18 cellular contexts compared by ENCODE assay signal in genomic region chr5:7329712-7330111, GRCh38.
A peak's percentile ranks its signal among the peaks of the same experiment; 100 is the strongest.
DNase-seq lines count a peak whose midpoint lies in the region; ATAC-seq, FAIRE-seq and TF ChIP-seq lines count a peak whose summit lies in the region.
"Had no signal": no experiment of that assay in that cellular context is flagged by ENCODE, and none has a peak within 500 bp of the region (broad histone marks: within the 10 kb centered on the region; RNA-seq: fewer than 3 reads in every experiment).

No MANE protein-coding gene starts in this region.

- H3K27ac ChIP-seq in HEK293 (ENCODE audit: extremely low read depth, low read depth, low read length) = no peak overlapping the region
- H3K27ac ChIP-seq in RWPE2 (ENCODE audit: poor library complexity, severe bottlenecking) = no peak overlapping the region
- no peak overlapping the region for H3K27ac ChIP-seq in H1 (ENCODE audit: low read depth, low read length)

- no peak overlapping the region for H2BK5ac ChIP-seq in H1 (ENCODE audit: low read depth, low read length)

- no peak for FAIRE-seq in H1 (lab: Jason Lieb, UNC)
- FAIRE-seq: D721Med had no signal

- H3K79me2 ChIP-seq in H1 (ENCODE audit: control insufficient read depth in 1 of 2, insufficient read depth in 2 of 2, low read length in 2 of 2) = no peaks in the 10 kb centered on the region

- ATAC-seq in RWPE2 (ENCODE audit: low read depth) = peak; percentile 21; the same call in 1 of the 3 replicates
- no peak for ATAC-seq in activated CD8-positive, alpha-beta memory T cell treated with anti-CD3 and anti-CD28 coated beads, Interleukin-2, amount 10 ng/mL, durations not matched to agents 7 days and 5 days

- H3K4me1 ChIP-seq in HEK293 (ENCODE audit: control insufficient read depth, insufficient read depth, low read length) (no peaks in the 10 kb centered on the region), RWPE2 (ENCODE audit: insufficient read depth, poor library complexity, severe bottlenecking) (no peaks in the 10 kb centered on the region), H1 (replicated peaks in 1 of 4; ENCODE audit: control insufficient read depth in 3 of 4, insufficient read depth in 4 of 4, low read length in 3 of 4) (peaks cover 0 to 9% (median 4%) of the 10 kb centered on the region in 4 experiments; a peak in 4 of 7 replicates)

- H3K56ac ChIP-seq in H1 (replicated peaks; ENCODE audit: insufficient read length, low read depth, low read length) = no peak overlapping the region

- H3K27ac Mint-ChIP-seq in type B pancreatic cell = peak overlapping the region; percentile 32
- no peak overlapping the region for H3K27ac Mint-ChIP-seq in activated CD8-positive, alpha-beta memory T cell treated with anti-CD3 and anti-CD28 coated beads, Interleukin-2, amount 10 ng/mL, durations not matched to agents 7 days and 5 days
- no peak overlapping the region for H3K27ac Mint-ChIP-seq in endothelial cell (ENCODE audit: unreplicated experiment)
- no peak overlapping the region for H3K27ac Mint-ChIP-seq in immature natural killer cell
- H3K27ac Mint-ChIP-seq: H9 had no signal

- H2BK12ac ChIP-seq in H1 (ENCODE audit: low read depth, low read length) = no peak overlapping the region

- H3K4me3 ChIP-seq in HEK293 (ENCODE audit: low read depth, low read length) = no peak overlapping the region
- no peak overlapping the region for H3K4me3 ChIP-seq in RWPE2 (ENCODE audit: severe bottlenecking)
- H3K4me3 ChIP-seq in H1 (ENCODE audit: extremely low read depth in 1 of 4, insufficient read depth in 2 of 4, low read depth in 3 of 4, low read length in 4 of 4) = no peak overlapping the region

- peak overlapping the region; percentile 30 for H3K4me3 Mint-ChIP-seq in type B pancreatic cell
- H3K4me3 Mint-ChIP-seq in activated CD8-positive, alpha-beta memory T cell treated with anti-CD3 and anti-CD28 coated beads, Interleukin-2, amount 10 ng/mL, durations not matched to agents 7 days and 5 days = no peak overlapping the region
- H3K4me3 Mint-ChIP-seq in endothelial cell (ENCODE audit: unreplicated experiment) = no peak overlapping the region
- H3K4me3 Mint-ChIP-seq in immature natural killer cell = no peak overlapping the region
- H3K4me3 Mint-ChIP-seq: H9 had no signal

- CTCF ChIA-PET in HEK293 (lab: Yijun Ruan, JAX) (interaction anchor here (0.7 kb wide), 1 partner anchor 486 kb away, joined by 3 read pairs; no protein-coding TSS in a partner anchor), H1 (lab: Charles Lee; ENCODE audit: partially characterized antibody) (no interaction called here)
- CTCF ChIA-PET in activated CD8-positive, alpha-beta memory T cell treated with anti-CD3 and anti-CD28 coated beads, Interleukin-2, amount 10 ng/mL, durations not matched to agents 7 days and 5 days (lab: Charles Lee) = no interaction called here

- peaks cover 4% of the 10 kb centered on the region for H3K9me3 Mint-ChIP-seq in type B pancreatic cell
- no peaks in the 10 kb centered on the region for H3K9me3 Mint-ChIP-seq in activated CD8-positive, alpha-beta memory T cell treated with anti-CD3 and anti-CD28 coated beads, Interleukin-2, amount 10 ng/mL, durations not matched to agents 7 days and 5 days (ENCODE audit: low read depth)
- no peaks in the 10 kb centered on the region for H3K9me3 Mint-ChIP-seq in endothelial cell (ENCODE audit: unreplicated experiment)
- H3K9me3 Mint-ChIP-seq in immature natural killer cell = peaks cover 2 to 12% (median 7%) of the 10 kb centered on the region in 6 donors

- no peak for TF ChIP-seq EP300 in H1 (IDR thresholded peaks at IDR 0.05; ENCODE audit: borderline replicate concordance in 1 of 2, low read depth in 2 of 2, low read length in 2 of 2)

- no peak for DNase-seq in RWPE2 (ENCODE audit: low spot score)
- DNase-seq in H1 (ENCODE audit: low read depth in 1 of 2, low spot score in 2 of 2) = no peak
- DNase-seq in type B pancreatic cell (ENCODE audit: extremely low spot score, unreplicated experiment) = no peak
- no peak for DNase-seq in activated CD8-positive, alpha-beta memory T cell treated with anti-CD3 and anti-CD28 coated beads, Interleukin-2, amount 10 ng/mL, durations not matched to agents 7 days and 5 days
- DNase-seq in endothelial cell (ENCODE audit: low spot score) = no peak
- DNase-seq in immature natural killer cell = no peak
- DNase-seq: ACHN, C1 segment of cervical spinal cord, GDM1, H9, KG1, MV-4-11, NCI-H1694 treated with DMSO at 0.1 percent for 48 hours, NCI-H226, NCI-H524, RPMI8226 had no signal

- H4K91ac ChIP-seq in H1 (replicated peaks; ENCODE audit: insufficient read length, low read length) = no peak overlapping the region

- H4K5ac ChIP-seq in H1 (ENCODE audit: insufficient read length, low read depth, low read length) = no peak overlapping the region

- TF ChIP-seq CTCF in HEK293 (tag by site-specific recombination; IDR thresholded peaks at IDR 0.05) = no peak
- no peak for TF ChIP-seq CTCF in RWPE2 (IDR thresholded peaks at IDR 0.05; ENCODE audit: poor library complexity, severe bottlenecking)
- TF ChIP-seq CTCF in H1 (IDR thresholded peaks at IDR 0.05; ENCODE audit: control extremely low read depth in 1 of 3, insufficient read depth in 1 of 3, low read depth in 1 of 3, low read length in 3 of 3) = no peak
- no peak for TF ChIP-seq CTCF in type B pancreatic cell (conservative IDR thresholded peaks at IDR 0.05)
- TF ChIP-seq CTCF in endothelial cell (IDR thresholded peaks at IDR 0.05; ENCODE audit: unreplicated experiment) = no peak

- H3K27me3 ChIP-seq in RWPE2 (ENCODE audit: insufficient read depth, poor library complexity, severe bottlenecking) = no peaks in the 10 kb centered on the region
- no peaks in the 10 kb centered on the region; a peak in 1 of 7 replicates for H3K27me3 ChIP-seq in H1 (replicated peaks in 1 of 4; ENCODE audit: control insufficient read depth in 3 of 4, extremely low read depth in 1 of 4, insufficient read depth in 3 of 4, low read length in 3 of 4)

- no peak overlapping the region for H3K9ac ChIP-seq in H1 (replicated peaks in 1 of 4; ENCODE audit: extremely low read depth in 1 of 4, low read depth in 3 of 4, low read length in 3 of 4)

- H2AFZ ChIP-seq in H1 (ENCODE audit: low read length) = no peak overlapping the region

- peaks cover 4% of the 10 kb centered on the region for H3K27me3 Mint-ChIP-seq in type B pancreatic cell
- no peaks in the 10 kb centered on the region for H3K27me3 Mint-ChIP-seq in activated CD8-positive, alpha-beta memory T cell treated with anti-CD3 and anti-CD28 coated beads, Interleukin-2, amount 10 ng/mL, durations not matched to agents 7 days and 5 days
- H3K27me3 Mint-ChIP-seq in endothelial cell (ENCODE audit: unreplicated experiment) = no peaks in the 10 kb centered on the region
- peaks cover 2 to 6% (median 2%) of the 10 kb centered on the region in 3 donors for H3K27me3 Mint-ChIP-seq in immature natural killer cell (ENCODE audit: low read depth in 3 of 3)

- no peak overlapping the region for H3K4me2 ChIP-seq in H1 (ENCODE audit: insufficient read depth in 1 of 2, low read depth in 2 of 2, low read length in 2 of 2)

- H3K4ac ChIP-seq in H1 (replicated peaks; ENCODE audit: insufficient read length, low read depth, low read length) = no peak overlapping the region

- no peaks in the 10 kb centered on the region for H3K79me1 ChIP-seq in H1 (ENCODE audit: low read depth, low read length)

- H3K23me2 ChIP-seq in H1 (ENCODE audit: low read depth, low read length) = no peaks in the 10 kb centered on the region; the same call in 1 of the 2 replicates

- no peak overlapping the region for H2BK120ac ChIP-seq in H1 (replicated peaks; ENCODE audit: low read depth, low read length)

- peak overlapping the region; percentile 57; the same call in 1 of the 2 replicates for H2AK5ac ChIP-seq in H1 (ENCODE audit: low read depth, low read length)

- H3K36me3 Mint-ChIP-seq in type B pancreatic cell (no peaks in the 10 kb centered on the region), endothelial cell (ENCODE audit: low read depth, unreplicated experiment) (no peaks in the 10 kb centered on the region), immature natural killer cell (peaks cover 0 to 4% (median 0%) of the 10 kb centered on the region in 3 donors)
- H3K36me3 Mint-ChIP-seq in activated CD8-positive, alpha-beta memory T cell treated with anti-CD3 and anti-CD28 coated beads, Interleukin-2, amount 10 ng/mL, durations not matched to agents 7 days and 5 days = no peaks in the 10 kb centered on the region

- H4K20me1 ChIP-seq in H1 (replicated peaks in 1 of 2; ENCODE audit: control insufficient read depth in 1 of 2, insufficient read depth in 2 of 2, low read length in 2 of 2) = no peaks in the 10 kb centered on the region

- no peak for TF ChIP-seq RAD21 in H1 (IDR thresholded peaks at IDR 0.05 in 1 of 2, conservative IDR thresholded peaks at IDR 0.05 in 1 of 2; ENCODE audit: low read depth in 2 of 2, low read length in 2 of 2)

- H3K14ac ChIP-seq in H1 (ENCODE audit: insufficient read length) = no peak overlapping the region

- no peak overlapping the region for H2BK15ac ChIP-seq in H1 (ENCODE audit: low read length)

- 87% methylated on average over 3 of the region's 3 CpGs; no CpG with 5 or more reads in 1 of the 2 experiments for WGBS in H1 (ENCODE audit: extremely low coverage in 1 of 2, insufficient coverage in 1 of 2, insufficient read length in 1 of 2, insufficient replicate concordance in 2 of 2, low coverage in 1 of 2, low lambda C conversion rate in 2 of 2, missing lambda C conversion rate in 1 of 2), 2 experiments

- H3K4me1 Mint-ChIP-seq in type B pancreatic cell (ENCODE audit: unreplicated experiment) (peaks cover 32% of the 10 kb centered on the region), endothelial cell (ENCODE audit: unreplicated experiment) (no peaks in the 10 kb centered on the region), immature natural killer cell (no peaks in the 10 kb centered on the region)
- H3K4me1 Mint-ChIP-seq in activated CD8-positive, alpha-beta memory T cell treated with anti-CD3 and anti-CD28 coated beads, Interleukin-2, amount 10 ng/mL, durations not matched to agents 7 days and 5 days = no peaks in the 10 kb centered on the region

- no peak overlapping the region for H3K18ac ChIP-seq in H1 (ENCODE audit: extremely low read depth, low read length)

- no peak for TF ChIP-seq POLR2A in H1 (IDR thresholded peaks at IDR 0.05; ENCODE audit: control extremely low read depth in 1 of 2, low read depth in 2 of 2, low read length in 2 of 2)

- H2BK20ac ChIP-seq in H1 (ENCODE audit: low read length) = peak overlapping the region; percentile 83; the same call in 1 of the 2 replicates

- POLR2A ChIA-PET in HEK293 (lab: Yijun Ruan, JAX) (no interaction called here), H1 (lab: Charles Lee; ENCODE audit: partially characterized antibody) (no interaction called here)

- H3K36me3 ChIP-seq in HEK293 (ENCODE audit: control insufficient read depth in 2 of 2, insufficient read depth in 1 of 2, low read length in 2 of 2) (no peaks in the 10 kb centered on the region), RWPE2 (ENCODE audit: low read depth) (no peaks in the 10 kb centered on the region), H1 (ENCODE audit: control insufficient read depth in 2 of 4, insufficient read depth in 4 of 4, low read length in 3 of 4) (peaks cover 0 to 3% (median 0%) of the 10 kb centered on the region in 4 experiments; a peak in 1 of 8 replicates)

- no peak overlapping the region for H3K23ac ChIP-seq in H1 (ENCODE audit: insufficient read length)

- H3K9me3 ChIP-seq in HEK293 (ENCODE audit: control insufficient read depth, insufficient read depth, low read depth, low read length) (no peaks in the 10 kb centered on the region), RWPE2 (ENCODE audit: severe bottlenecking) (peaks cover 3% of the 10 kb centered on the region), H1 (ENCODE audit: insufficient read depth in 2 of 2, low read depth in 1 of 2, low read length in 1 of 2) (peaks cover 0 to under 1% of the 10 kb centered on the region in 2 experiments; a peak in 1 of 4 replicates)

- no peak overlapping the region for H4K8ac ChIP-seq in H1 (ENCODE audit: extremely low read depth, insufficient read depth, low read length)

Comparison
In these comparisons a context has a peak if more than half of its experiments do, and no peak if none do; other contexts are left out.
1. Of the 6 proteins assayed by ChIP-seq in both HEK293 and H1: peak only in HEK293: ATF2; only in H1: none; in both: none; in neither: 5.